ENCODE assay signal across 20 cellular contexts in genomic region chr7:105617280-105618015, GRCh38. TPM values are rescaled to one million over a fixed set of nuclear protein-coding genes. Genes with fewer than 3 reads are reported as not detected.
DNase-seq lines count a peak whose midpoint lies in the region; ATAC-seq, FAIRE-seq and TF ChIP-seq lines count a peak whose summit lies in the region.
"Had no signal": no experiment of that assay in that cellular context is flagged by ENCODE, and none has a peak within 500 bp of the region (broad histone marks: within the 10 kb centered on the region; RNA-seq: fewer than 3 reads in every experiment).

No MANE protein-coding gene starts in this region.

- H3K79me2 ChIP-seq in K562 (ENCODE audit: control insufficient read depth, insufficient read depth, low read length): no peaks in the 10 kb centered on the region

- POLR2A ChIA-PET in K562 (lab: Yijun Ruan, JAX): no interaction called here

- H3K4me3 ChIP-seq in K562: no peak overlapping the region
- H3K4me3 ChIP-seq in sigmoid colon: no peak overlapping the region
- H3K4me3 ChIP-seq in colonic mucosa: no peak overlapping the region

- TF ChIP-seq RAD21 in K562 (CRISPR knock-in tag; conservative IDR thresholded peaks at IDR 0.05 in 1 of 2, IDR thresholded peaks at IDR 0.05 in 1 of 2): no peak

- FAIRE-seq in K562 (lab: Jason Lieb, UNC): peak; percentile 23
- FAIRE-seq: H1, RCC 7860 had no signal

- H3K27me3 ChIP-seq in K562 (ENCODE audit: control insufficient read depth in 2 of 2, insufficient read depth in 2 of 2, low read length in 2 of 2): peaks cover 0 to 34% of the 10 kb centered on the region in 2 experiments; a peak in 3 of 5 replicates
- H3K27me3 ChIP-seq in sigmoid colon: no peaks in the 10 kb centered on the region
- no peaks in the 10 kb centered on the region for H3K27me3 ChIP-seq in colonic mucosa
- H3K27me3 ChIP-seq: BE2C had no signal

- H3K4me2 ChIP-seq in K562 (ENCODE audit: insufficient read depth, low read length): no peak overlapping the region

- no peak for TF ChIP-seq POLR2A in K562 (conservative IDR thresholded peaks at IDR 0.05)
- no peak for TF ChIP-seq POLR2A in sigmoid colon (IDR thresholded peaks at IDR 0.05)

- H3K9ac ChIP-seq in K562 (ENCODE audit: insufficient read depth in 1 of 2, low read depth in 2 of 2, low read length in 2 of 2) (peak overlapping the region in 1 of 2 experiments; percentile 11; a peak in 1 of 4 replicates), colonic mucosa (ENCODE audit: low read depth in 2 of 2, low read length in 2 of 2) (no peak overlapping the region)

- H3K27ac ChIP-seq in K562 (ENCODE audit: extremely low read depth, low read depth, low read length) (no peak overlapping the region), sigmoid colon (no peak overlapping the region), colonic mucosa (no peak overlapping the region)

- no peak overlapping the region for H2AFZ ChIP-seq in K562 (ENCODE audit: low read depth, low read length)

- H3K9me1 ChIP-seq in K562 (ENCODE audit: control insufficient read depth, insufficient read depth, low read length): no peaks in the 10 kb centered on the region

- no peaks in the 10 kb centered on the region for H3K9me3 ChIP-seq in K562 (replicated peaks; ENCODE audit: control insufficient read depth, insufficient read depth, low read depth, low read length)
- no peaks in the 10 kb centered on the region for H3K9me3 ChIP-seq in sigmoid colon
- no peaks in the 10 kb centered on the region for H3K9me3 ChIP-seq in colonic mucosa
- H3K9me3 ChIP-seq: BE2C had no signal

- no peak for TF ChIP-seq EP300 in K562 (IDR thresholded peaks at IDR 0.05; ENCODE audit: low read length)
- TF ChIP-seq EP300 in sigmoid colon (IDR thresholded peaks at IDR 0.05): no peak

- peak; percentile 13 for DNase-seq in NCI-H2196 treated with DMSO at 0.1 percent for 48 hours (lab: John Stamatoyannopoulos, UW; ENCODE audit: unreplicated experiment)
- no peak for DNase-seq in NCI-H2196 (lab: John Stamatoyannopoulos, UW; ENCODE audit: unreplicated experiment)
- peak; percentile 86 for DNase-seq in DMS 273 (lab: John Stamatoyannopoulos, UW; ENCODE audit: unreplicated experiment)
- DNase-seq in K562 (ENCODE audit: extremely low read depth in 1 of 4, low spot score in 3 of 4): no peak
- DNase-seq in sigmoid colon: peak; percentile 25
- no peak for DNase-seq in SKM-1 treated with dmso at 0.1 percent for 144 hours (lab: John Stamatoyannopoulos, UW; ENCODE audit: unreplicated experiment)
- DNase-seq in colonic mucosa: no peak
- DNase-seq: BE2C; CD4-positive, CD25-positive, alpha-beta regulatory T cell; COR-L47; GF-D8; NCI-H1105 treated with DMSO at 0.1 percent for 48 hours; NCI-H1694; NCI-H2081 treated with DMSO at 0.1 percent for 48 hours; SHP77 treated with DMSO at 0.1 percent for 48 hours had no signal

- intact Hi-C loops in K562 (cut with micrococcal nuclease) (no loop called here), sigmoid colon (cut with DNase I) (no loop called here), colonic mucosa (cut with DNase I) (no loop called here)

- in situ Hi-C loops in K562 (cut with MboI): loop anchor here (10.0 kb wide), 1 partner anchor 963 kb away; no protein-coding TSS in a partner anchor

- TF ChIP-seq CTCF in K562 (IDR thresholded peaks at IDR 0.05 in 2 of 3, conservative IDR thresholded peaks at IDR 0.05 in 1 of 3; ENCODE audit: insufficient read depth in 2 of 3, low read depth in 1 of 3, low read length in 3 of 3) (no peak), sigmoid colon (IDR thresholded peaks at IDR 0.05) (no peak), colonic mucosa (IDR thresholded peaks at IDR 0.05) (no peak)

- CTCF ChIA-PET in K562 (lab: Yijun Ruan, JAX; ENCODE audit: low intra/inter-chr PET ratio): no interaction called here

- BruUV-seq in K562 (replicated peaks; lab: Mats Ljungman, UMichigan): no TSS peak

- no peak for ATAC-seq in K562
- ATAC-seq: SK-N-SH treated with all-trans-retinoic acid at 6 μM for 48 hours had no signal

- peaks cover 0 to 9% of the 10 kb centered on the region in 2 experiments; a peak in 2 of 5 replicates for H3K4me1 ChIP-seq in K562 (replicated peaks in 1 of 2; ENCODE audit: control insufficient read depth in 2 of 2, insufficient read depth in 2 of 2, low read length in 2 of 2)
- peaks cover 0 to 19% (median 17%) of the 10 kb centered on the region in 4 donors for H3K4me1 ChIP-seq in sigmoid colon
- H3K4me1 ChIP-seq in colonic mucosa: no peaks in the 10 kb centered on the region
- H3K4me1 ChIP-seq: BE2C had no signal

- 0 out of 2 replicates have a peak, but pooled peaks cover 6% of the 10 kb centered on the region for H4K20me1 ChIP-seq in K562 (replicated peaks; ENCODE audit: control insufficient read depth, insufficient read depth, low read length)

- 34% methylated on average over 14 of the region's 14 CpGs for WGBS in K562 (ENCODE audit: insufficient coverage, low coverage, missing lambda C conversion rate)
- WGBS in sigmoid colon, 2 donors: 96 to 97% methylated on average over 14 of the region's 14 CpGs

- H3K36me3 ChIP-seq in K562 (ENCODE audit: control insufficient read depth, insufficient read depth, low read length): no peaks in the 10 kb centered on the region
- peaks cover 12 to 64% (median 20%) of the 10 kb centered on the region in 4 donors for H3K36me3 ChIP-seq in sigmoid colon
- no peaks in the 10 kb centered on the region for H3K36me3 ChIP-seq in colonic mucosa
- H3K36me3 ChIP-seq: BE2C had no signal

TF ChIP-seq in K562, 482 proteins besides CTCF, POLR2A, EP300 and RAD21 (continues in another document):
- TF ChIP-seq POU5F1 (IDR thresholded peaks at IDR 0.05; ENCODE audit: borderline replicate concordance, low read depth, low read length, partially characterized antibody) (no peak), ZNF586 (CRISPR knock-in tag; conservative IDR thresholded peaks at IDR 0.05) (no peak), ZNF232 (CRISPR knock-in tag; IDR thresholded peaks at IDR 0.05) (no peak), ZNF609 (CRISPR knock-in tag; IDR thresholded peaks at IDR 0.05; ENCODE audit: borderline replicate concordance) (no peak), KDM1A (IDR thresholded peaks at IDR 0.05) (no peak), ZNF263 (CRISPR knock-in tag; IDR thresholded peaks at IDR 0.05; ENCODE audit: borderline replicate concordance) (no peak), MAZ (CRISPR knock-in tag; conservative IDR thresholded peaks at IDR 0.05 in 1 of 2, IDR thresholded peaks at IDR 0.05 in 1 of 2) (no peak), TEAD1 (CRISPR knock-in tag; IDR thresholded peaks at IDR 0.05) (no peak)

RNA-seq across cellular contexts. Expression of gene EFCAB10, which starts 36.2 kb away (rescaled TPM):
- total RNA-seq in K562 (2011; cell fraction: chromatin; rRNA removed; ENCODE audit: low replicate concordance): 2.1 and 9.3 TPM in 2 replicates
- total RNA-seq in K562 (2011; cell fraction: nucleolus; rRNA removed): 1.5 and 2.9 TPM in 2 replicates
- 3.2 and 6.1 TPM in 2 replicates for total RNA-seq in K562 (2011; cell fraction: nucleoplasm; rRNA removed)
- 9.6 and 12.2 TPM in 2 replicates for total RNA-seq in K562 (2014; rRNA removed)
- total RNA-seq in K562 (2014; rRNA removed; fragmentation: Illumina TruSeq; extraction: Trizol): 19.9 and 20.6 TPM in 2 replicates
- total RNA-seq in K562 (2015; rRNA removed; fragmentation: Illumina TruSeq; extraction: Trizol): 11.3 and 13.1 TPM in 2 replicates
- 17.3 and 19.7 TPM in 2 replicates for total RNA-seq in K562 (2021)
- polyA plus RNA-seq in K562 (2011; rRNA removed): 5.0 and 6.4 TPM in 2 replicates
- polyA plus RNA-seq in K562 (2011; cell fraction: cytosol; rRNA removed): 0.69 and 1.9 TPM in 2 replicates
- 1.5 and 1.7 TPM in 2 replicates for polyA plus RNA-seq in K562 (2011; cell fraction: nucleus; rRNA removed)
- 12.2 and 13.3 TPM in 2 replicates for polyA plus RNA-seq in K562 (2012)
- polyA plus RNA-seq in K562 (2014; fragmentation: Illumina TruSeq; extraction: Trizol): 15.2 and 21.1 TPM in 2 replicates
- polyA plus RNA-seq in K562 (2014; fragmentation: Nextera tagmentation; extraction: Ambion mirVana): 10 to 100 TPM; 16.8 to 21.4 TPM
- polyA plus RNA-seq in K562 (2014; rRNA removed): 15.4 and 22.5 TPM in 2 replicates
- 4.0 and 4.2 TPM in 2 replicates for polyA minus RNA-seq in K562 (2011; rRNA and poly(A)+ RNA removed)
- 1.8 and 2.5 TPM in 2 replicates for polyA minus RNA-seq in K562 (2011; cell fraction: cytosol; rRNA and poly(A)+ RNA removed)
- 0.27 and 1.00 TPM in 2 replicates for polyA minus RNA-seq in K562 (2011; cell fraction: nucleus; rRNA and poly(A)+ RNA removed)
- not detected for total RNA-seq in sigmoid colon
- polyA plus RNA-seq in sigmoid colon: under 1 TPM in 1 of 3 donors, not detected in 2; 0.13 TPM
- not detected for total RNA-seq in colonic mucosa
- total RNA-seq: A172, OCI-LY7 had no signal
- polyA plus RNA-seq: CD4-positive, CD25-positive, alpha-beta regulatory T cell had no signal

Comparison
In these comparisons a context has a peak if more than half of its experiments do, and no peak if none do; other contexts are left out.
1. DNase-seq: peak in NCI-H2196 treated with DMSO at 0.1 percent for 48 hours (single experiment), DMS 273 (single experiment) and sigmoid colon (single experiment); none in NCI-H2196 (single experiment), K562 (0 of 4), SKM-1 treated with dmso at 0.1 percent for 144 hours (single experiment) and colonic mucosa (single experiment).